ENCODE assay signal across 1 cellular context in the genomic region with DNA sequence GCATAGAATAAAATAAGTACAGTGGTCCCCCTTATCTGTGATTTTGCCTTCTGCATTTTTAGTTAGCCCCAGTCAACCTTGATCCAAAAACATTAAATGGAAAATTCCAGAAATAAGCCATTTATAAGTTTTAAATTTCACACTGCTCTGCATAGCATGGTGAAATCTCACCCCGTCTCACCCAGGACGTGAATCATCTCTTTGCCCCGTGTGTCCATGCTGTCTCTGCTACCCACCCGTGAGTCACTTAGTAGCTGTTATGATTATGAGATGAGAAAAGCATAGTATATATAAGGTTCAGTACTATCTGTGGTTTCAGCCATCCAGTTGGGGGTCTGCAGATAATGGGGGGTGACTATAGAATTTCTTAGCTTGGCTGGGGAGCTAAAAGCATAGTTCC.
TF ChIP-seq lines count a peak whose summit lies in the region.

No MANE protein-coding gene starts in this region.

TF ChIP-seq in SK-N-SH, 30 proteins besides CTCF, POLR2A, EP300 and RAD21 (continued from another document):
- peak; percentile 70; the same call in 1 of the 2 replicates for TF ChIP-seq JUND (IDR thresholded peaks at IDR 0.05)
- TF ChIP-seq MXI1 (IDR thresholded peaks at IDR 0.05; ENCODE audit: low read depth, low read length) = no peak
- TF ChIP-seq TCF12 (IDR thresholded peaks at IDR 0.05) = peak; percentile 59; the same call in 1 of the 2 replicates
- peak; percentile 9; the same call in 1 of the 2 replicates for TF ChIP-seq NFIC (IDR thresholded peaks at IDR 0.05; ENCODE audit: borderline replicate concordance)
- no peak for TF ChIP-seq GABPA (IDR thresholded peaks at IDR 0.05; ENCODE audit: low read depth)
- TF ChIP-seq, protein P1, sequence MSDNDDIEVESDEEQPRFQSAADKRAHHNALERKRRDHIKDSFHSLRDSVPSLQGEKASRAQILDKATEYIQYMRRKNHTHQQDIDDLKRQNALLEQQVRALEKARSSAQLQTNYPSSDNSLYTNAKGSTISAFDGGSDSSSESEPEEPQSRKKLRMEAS (IDR thresholded peaks at IDR 0.05; ENCODE audit: low read depth) = peak; percentile 80
- TF ChIP-seq FOSL2 (IDR thresholded peaks at IDR 0.05; ENCODE audit: borderline replicate concordance, low read depth) = peak; percentile 88
- no peak for TF ChIP-seq CHD2 (IDR thresholded peaks at IDR 0.05; ENCODE audit: low read length, partially characterized antibody)
- TF ChIP-seq, protein P2, sequence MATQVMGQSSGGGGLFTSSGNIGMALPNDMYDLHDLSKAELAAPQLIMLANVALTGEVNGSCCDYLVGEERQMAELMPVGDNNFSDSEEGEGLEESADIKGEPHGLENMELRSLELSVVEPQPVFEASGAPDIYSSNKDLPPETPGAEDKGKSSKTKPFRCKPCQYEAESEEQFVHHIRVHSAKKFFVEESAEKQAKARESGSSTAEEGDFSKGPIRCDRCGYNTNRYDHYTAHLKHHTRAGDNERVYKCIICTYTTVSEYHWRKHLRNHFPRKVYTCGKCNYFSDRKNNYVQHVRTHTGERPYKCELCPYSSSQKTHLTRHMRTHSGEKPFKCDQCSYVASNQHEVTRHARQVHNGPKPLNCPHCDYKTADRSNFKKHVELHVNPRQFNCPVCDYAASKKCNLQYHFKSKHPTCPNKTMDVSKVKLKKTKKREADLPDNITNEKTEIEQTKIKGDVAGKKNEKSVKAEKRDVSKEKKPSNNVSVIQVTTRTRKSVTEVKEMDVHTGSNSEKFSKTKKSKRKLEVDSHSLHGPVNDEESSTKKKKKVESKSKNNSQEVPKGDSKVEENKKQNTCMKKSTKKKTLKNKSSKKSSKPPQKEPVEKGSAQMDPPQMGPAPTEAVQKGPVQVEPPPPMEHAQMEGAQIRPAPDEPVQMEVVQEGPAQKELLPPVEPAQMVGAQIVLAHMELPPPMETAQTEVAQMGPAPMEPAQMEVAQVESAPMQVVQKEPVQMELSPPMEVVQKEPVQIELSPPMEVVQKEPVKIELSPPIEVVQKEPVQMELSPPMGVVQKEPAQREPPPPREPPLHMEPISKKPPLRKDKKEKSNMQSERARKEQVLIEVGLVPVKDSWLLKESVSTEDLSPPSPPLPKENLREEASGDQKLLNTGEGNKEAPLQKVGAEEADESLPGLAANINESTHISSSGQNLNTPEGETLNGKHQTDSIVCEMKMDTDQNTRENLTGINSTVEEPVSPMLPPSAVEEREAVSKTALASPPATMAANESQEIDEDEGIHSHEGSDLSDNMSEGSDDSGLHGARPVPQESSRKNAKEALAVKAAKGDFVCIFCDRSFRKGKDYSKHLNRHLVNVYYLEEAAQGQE (IDR thresholded peaks at IDR 0.05; ENCODE audit: low read depth, low read length) = no peak
- no peak for TF ChIP-seq RFX5 (IDR thresholded peaks at IDR 0.05; ENCODE audit: low read length)
- TF ChIP-seq, protein P3, sequence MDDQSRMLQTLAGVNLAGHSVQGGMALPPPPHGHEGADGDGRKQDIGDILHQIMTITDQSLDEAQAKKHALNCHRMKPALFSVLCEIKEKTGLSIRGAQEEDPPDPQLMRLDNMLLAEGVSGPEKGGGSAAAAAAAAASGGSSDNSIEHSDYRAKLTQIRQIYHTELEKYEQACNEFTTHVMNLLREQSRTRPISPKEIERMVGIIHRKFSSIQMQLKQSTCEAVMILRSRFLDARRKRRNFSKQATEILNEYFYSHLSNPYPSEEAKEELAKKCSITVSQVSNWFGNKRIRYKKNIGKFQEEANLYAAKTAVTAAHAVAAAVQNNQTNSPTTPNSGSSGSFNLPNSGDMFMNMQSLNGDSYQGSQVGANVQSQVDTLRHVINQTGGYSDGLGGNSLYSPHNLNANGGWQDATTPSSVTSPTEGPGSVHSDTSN (IDR thresholded peaks at IDR 0.05) = 0 out of 2 replicates have a peak, but pooled peaks have one; percentile 31
- TF ChIP-seq ELF1 (IDR thresholded peaks at IDR 0.05) = no peak
